In the genomic region with DNA sequence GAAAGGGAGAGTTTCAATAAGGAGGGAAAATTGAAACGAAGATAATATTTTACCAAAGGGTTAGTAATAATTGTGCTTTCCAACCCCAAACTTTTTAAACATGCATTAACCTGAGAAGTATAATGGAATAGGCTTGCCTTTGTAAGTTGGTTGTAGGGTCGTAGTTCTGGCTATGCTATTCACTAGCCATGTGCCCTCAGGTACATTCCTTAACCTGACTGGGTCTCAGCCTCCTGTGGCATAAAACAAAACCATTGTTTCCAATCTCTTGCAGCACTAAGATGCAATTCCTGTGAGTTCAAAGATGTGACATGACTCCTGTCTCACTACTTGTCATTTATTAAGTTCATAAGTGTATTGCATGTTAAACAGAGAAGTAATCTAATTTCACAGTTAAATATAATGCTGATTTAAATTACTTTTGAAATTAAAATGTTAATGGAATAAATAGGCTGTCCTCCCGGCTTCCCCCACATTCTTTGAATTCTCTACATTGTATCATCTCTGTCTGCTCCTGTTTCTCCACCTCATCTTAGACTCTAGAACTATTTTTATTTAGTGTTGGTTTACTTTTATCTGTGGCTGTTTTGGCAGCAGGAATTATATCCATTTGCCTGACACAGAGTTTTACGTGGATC, we compare ENCODE assay signal across 30 cellular contexts.
DNase-seq lines count a peak whose midpoint lies in the region; ATAC-seq, FAIRE-seq and TF ChIP-seq lines count a peak whose summit lies in the region.
"Had no signal": no experiment of that assay in that cellular context is flagged by ENCODE, and none has a peak within 500 bp of the region (broad histone marks: within the 10 kb centered on the region; RNA-seq: fewer than 3 reads in every experiment).

No MANE protein-coding gene starts in this region.

- peak overlapping the region; percentile 11 for H3K27ac ChIP-seq in cardiac muscle cell
- peak overlapping the region in 1 of 2 donors; percentile 54 for H3K27ac ChIP-seq in right atrium auricular region
- no peak overlapping the region for H3K27ac ChIP-seq in Karpas-422 (ENCODE audit: low read length)
- H3K27ac ChIP-seq: breast epithelium, HL-60, parathyroid adenoma, VCaP had no signal

- H4K20me1 ChIP-seq in Karpas-422 (ENCODE audit: insufficient read depth, low read depth, low read length): no peaks in the 10 kb centered on the region

- TF ChIP-seq CTCF in cardiac muscle cell (IDR thresholded peaks at IDR 0.05; ENCODE audit: low read depth, low read length) (no peak), right atrium auricular region (IDR thresholded peaks at IDR 0.05) (no peak)

- H3K36me3 ChIP-seq in cardiac muscle cell (no peaks in the 10 kb centered on the region), right atrium auricular region (no peaks in the 10 kb centered on the region), Karpas-422 (ENCODE audit: insufficient read depth, low read length) (no peaks in the 10 kb centered on the region)
- H3K36me3 ChIP-seq: breast epithelium had no signal

- H3K4me1 ChIP-seq in cardiac muscle cell (ENCODE audit: low read depth) (peaks cover 20% of the 10 kb centered on the region), right atrium auricular region (peaks cover 0 to 6% of the 10 kb centered on the region in 2 donors), Karpas-422 (ENCODE audit: low read length) (no peaks in the 10 kb centered on the region)
- H3K4me1 ChIP-seq: breast epithelium, parathyroid adenoma had no signal

- H3K4me2 ChIP-seq in Karpas-422 (ENCODE audit: low read depth, low read length, poor library complexity, severe bottlenecking): no peak overlapping the region

- no peaks in the 10 kb centered on the region for H3K9me3 ChIP-seq in cardiac muscle cell (ENCODE audit: low read depth)
- no peaks in the 10 kb centered on the region for H3K9me3 ChIP-seq in right atrium auricular region
- no peaks in the 10 kb centered on the region for H3K9me3 ChIP-seq in Karpas-422 (ENCODE audit: low read length)
- H3K9me3 ChIP-seq: breast epithelium had no signal

- H3K27me3 ChIP-seq in cardiac muscle cell (no peaks in the 10 kb centered on the region), right atrium auricular region (no peaks in the 10 kb centered on the region), Karpas-422 (ENCODE audit: low read length) (no peaks in the 10 kb centered on the region)
- H3K27me3 ChIP-seq: breast epithelium had no signal

- no peak for FAIRE-seq in urothelium cell line (lab: Jason Lieb, UNC)
- FAIRE-seq: colon, D721Med, small intestine had no signal

- H3K9me2 ChIP-seq in Karpas-422 (replicated peaks; ENCODE audit: insufficient read depth, low read length): no peaks in the 10 kb centered on the region; the same call in 1 of the 2 replicates

- H3K79me2 ChIP-seq in Karpas-422 (ENCODE audit: low read length): no peaks in the 10 kb centered on the region
- H3K79me2 ChIP-seq: parathyroid adenoma had no signal

- H3K4me3 ChIP-seq in cardiac muscle cell: no peak overlapping the region
- no peak overlapping the region for H3K4me3 ChIP-seq in right atrium auricular region
- H3K4me3 ChIP-seq in Karpas-422 (ENCODE audit: low read length): no peak overlapping the region
- H3K4me3 ChIP-seq: breast epithelium, lung had no signal

- no peak overlapping the region for H3K9ac ChIP-seq in Karpas-422 (ENCODE audit: low read length)
- H3K9ac ChIP-seq: parathyroid adenoma had no signal

- no peak overlapping the region for H2AFZ ChIP-seq in Karpas-422 (ENCODE audit: low read length)
- H2AFZ ChIP-seq: parathyroid adenoma had no signal

- no peak for DNase-seq in cardiac muscle cell (ENCODE audit: low read depth in 1 of 2, low spot score in 1 of 2)
- DNase-seq in right atrium auricular region (ENCODE audit: low spot score): no peak
- DNase-seq in astrocyte of the hippocampus (ENCODE audit: low read depth, low spot score): peak; percentile 10
- peak; percentile 64 for DNase-seq in islet precursor cell
- DNase-seq in urothelium cell line (ENCODE audit: low spot score): peak; percentile 10
- no peak for DNase-seq in Karpas-422
- DNase-seq in NCI-H2171 (lab: John Stamatoyannopoulos, UW): no peak
- DNase-seq: activated CD4-positive, alpha-beta T cell treated with anti-CD3 and anti-CD28 coated beads for 4 hours; activated CD8-positive, alpha-beta T cell treated with anti-CD3 and anti-CD28 coated beads, Interleukin-2, amount 10 ng/mL, durations not matched to agents 7 days and 5 days; amniotic stem cell; CD4-positive, CD25-positive, alpha-beta regulatory T cell; DND-41; H7; NCI-H1436 treated with DMSO at 0.1 percent for 48 hours; NCI-H2107; NCI-H446; NCI-H774; retina; small intestine; stimulated activated naive CD4-positive, alpha-beta T cell; T1000 had no signal

- no peak for ATAC-seq in HG03196 (IDR thresholded peaks at IDR 0.05; ENCODE audit: unreplicated experiment)
- ATAC-seq: activated CD8-positive, alpha-beta T cell treated with anti-CD3 and anti-CD28 coated beads, Interleukin-2, amount 10 ng/mL, durations not matched to agents 7 days and 5 days; activated T-helper 17 cell treated with anti-CD3 and anti-CD28 coated beads, Interleukin-2, amount 50 U/mL, for 72 hours had no signal

Comparison
In these comparisons a context has a peak if more than half of its experiments do, and no peak if none do; other contexts are left out.
1. DNase-seq: peak in astrocyte of the hippocampus (single experiment), islet precursor cell (single experiment) and urothelium cell line (single experiment); none in cardiac muscle cell (0 of 2), right atrium auricular region (single experiment), Karpas-422 (single experiment) and NCI-H2171 (single experiment).